1 cellular context compared by ENCODE assay signal in the genomic region with DNA sequence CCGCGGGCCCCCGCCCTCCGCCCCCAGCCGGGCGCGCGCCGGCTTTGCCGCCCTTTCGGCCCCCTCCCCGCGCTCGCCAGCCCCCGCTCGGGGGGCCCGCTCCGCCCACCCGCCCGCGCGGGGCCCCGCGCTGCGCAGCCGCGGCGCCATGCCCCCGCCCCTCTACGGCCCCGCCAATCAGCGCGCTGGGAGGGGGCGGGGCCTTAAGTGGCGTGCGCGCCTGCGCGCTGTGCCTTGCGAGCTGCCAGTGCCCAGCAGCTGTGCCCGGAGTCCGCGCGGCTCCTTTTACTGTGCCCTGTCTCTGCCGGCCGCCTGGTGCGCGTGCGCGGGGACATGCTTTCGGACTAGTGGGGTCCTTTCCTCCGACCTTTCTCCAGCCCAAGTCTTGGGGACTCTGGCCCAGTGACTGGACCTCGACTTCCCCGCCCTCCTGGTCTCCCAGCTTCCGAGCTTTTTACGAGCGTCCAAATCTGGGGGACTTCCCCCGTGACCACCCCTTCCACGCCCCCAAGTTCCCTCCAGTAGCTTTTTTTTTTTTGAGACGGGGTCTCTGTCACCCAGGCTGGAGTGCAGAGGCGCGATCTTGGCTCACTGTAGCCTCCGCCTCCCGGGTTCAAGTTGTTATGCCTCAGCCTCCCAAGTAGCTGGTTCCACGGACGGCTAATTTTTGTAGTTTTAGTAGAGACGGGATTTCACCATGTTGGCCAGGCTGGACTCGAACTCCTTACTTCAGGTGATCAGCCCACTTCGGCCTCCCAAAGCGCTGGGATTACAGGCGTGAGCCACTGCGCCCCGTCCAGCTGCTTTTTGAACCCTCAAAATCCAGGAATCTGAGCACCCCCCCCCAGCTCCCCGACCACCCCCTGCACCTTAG.
TF ChIP-seq lines count a peak whose summit lies in the region.

A gene with protein sequence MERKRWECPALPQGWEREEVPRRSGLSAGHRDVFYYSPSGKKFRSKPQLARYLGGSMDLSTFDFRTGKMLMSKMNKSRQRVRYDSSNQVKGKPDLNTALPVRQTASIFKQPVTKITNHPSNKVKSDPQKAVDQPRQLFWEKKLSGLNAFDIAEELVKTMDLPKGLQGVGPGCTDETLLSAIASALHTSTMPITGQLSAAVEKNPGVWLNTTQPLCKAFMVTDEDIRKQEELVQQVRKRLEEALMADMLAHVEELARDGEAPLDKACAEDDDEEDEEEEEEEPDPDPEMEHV (minus strand): TSS at position 111 of the 874 bp plus-strand sequence. CDS start 234 bp downstream, outside the sequence.

TF ChIP-seq in SK-N-SH, 30 proteins besides CTCF, POLR2A, EP300 and RAD21 (continued from another document):
- TF ChIP-seq FOXM1 (IDR thresholded peaks at IDR 0.05; ENCODE audit: low read depth) (no peak), FOXJ3 (CRISPR knock-in tag; IDR thresholded peaks at IDR 0.05) (no peak), NRF1 (IDR thresholded peaks at IDR 0.05; ENCODE audit: low read depth, low read length) (peak; percentile 91), POLR2AphosphoS5 (IDR thresholded peaks at IDR 0.05; ENCODE audit: low read depth, low read length) (peak; percentile 86), EZH2phosphoT487 (IDR thresholded peaks at IDR 0.05; ENCODE audit: borderline replicate concordance, low read depth) (no peak), GATA2 (CRISPR knock-in tag; IDR thresholded peaks at IDR 0.05) (no peak), NFIC (IDR thresholded peaks at IDR 0.05; ENCODE audit: borderline replicate concordance) (no peak), YY1 (IDR thresholded peaks at IDR 0.05; ENCODE audit: low read depth) (no peak), SIN3A (IDR thresholded peaks at IDR 0.05; ENCODE audit: borderline replicate concordance, low read depth, low read length) (0 out of 2 replicates have a peak, but pooled peaks have one; percentile 18), GABPA (IDR thresholded peaks at IDR 0.05; ENCODE audit: low read depth) (no peak), TEAD4 (IDR thresholded peaks at IDR 0.05; ENCODE audit: borderline replicate concordance, insufficient read depth) (no peak), ELF1 (IDR thresholded peaks at IDR 0.05) (no peak), RXRA (IDR thresholded peaks at IDR 0.05; ENCODE audit: borderline replicate concordance, low read depth) (no peak), JUND (IDR thresholded peaks at IDR 0.05) (no peak), SMC3 (IDR thresholded peaks at IDR 0.05; ENCODE audit: low read depth, low read length) (no peak), MEF2A (IDR thresholded peaks at IDR 0.05; ENCODE audit: borderline replicate concordance, low read depth) (no peak), FOSL2 (IDR thresholded peaks at IDR 0.05; ENCODE audit: borderline replicate concordance, low read depth) (no peak)
- TF ChIP-seq, protein P1, sequence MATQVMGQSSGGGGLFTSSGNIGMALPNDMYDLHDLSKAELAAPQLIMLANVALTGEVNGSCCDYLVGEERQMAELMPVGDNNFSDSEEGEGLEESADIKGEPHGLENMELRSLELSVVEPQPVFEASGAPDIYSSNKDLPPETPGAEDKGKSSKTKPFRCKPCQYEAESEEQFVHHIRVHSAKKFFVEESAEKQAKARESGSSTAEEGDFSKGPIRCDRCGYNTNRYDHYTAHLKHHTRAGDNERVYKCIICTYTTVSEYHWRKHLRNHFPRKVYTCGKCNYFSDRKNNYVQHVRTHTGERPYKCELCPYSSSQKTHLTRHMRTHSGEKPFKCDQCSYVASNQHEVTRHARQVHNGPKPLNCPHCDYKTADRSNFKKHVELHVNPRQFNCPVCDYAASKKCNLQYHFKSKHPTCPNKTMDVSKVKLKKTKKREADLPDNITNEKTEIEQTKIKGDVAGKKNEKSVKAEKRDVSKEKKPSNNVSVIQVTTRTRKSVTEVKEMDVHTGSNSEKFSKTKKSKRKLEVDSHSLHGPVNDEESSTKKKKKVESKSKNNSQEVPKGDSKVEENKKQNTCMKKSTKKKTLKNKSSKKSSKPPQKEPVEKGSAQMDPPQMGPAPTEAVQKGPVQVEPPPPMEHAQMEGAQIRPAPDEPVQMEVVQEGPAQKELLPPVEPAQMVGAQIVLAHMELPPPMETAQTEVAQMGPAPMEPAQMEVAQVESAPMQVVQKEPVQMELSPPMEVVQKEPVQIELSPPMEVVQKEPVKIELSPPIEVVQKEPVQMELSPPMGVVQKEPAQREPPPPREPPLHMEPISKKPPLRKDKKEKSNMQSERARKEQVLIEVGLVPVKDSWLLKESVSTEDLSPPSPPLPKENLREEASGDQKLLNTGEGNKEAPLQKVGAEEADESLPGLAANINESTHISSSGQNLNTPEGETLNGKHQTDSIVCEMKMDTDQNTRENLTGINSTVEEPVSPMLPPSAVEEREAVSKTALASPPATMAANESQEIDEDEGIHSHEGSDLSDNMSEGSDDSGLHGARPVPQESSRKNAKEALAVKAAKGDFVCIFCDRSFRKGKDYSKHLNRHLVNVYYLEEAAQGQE (IDR thresholded peaks at IDR 0.05; ENCODE audit: low read depth, low read length), result no peak
- TF ChIP-seq, protein P2, sequence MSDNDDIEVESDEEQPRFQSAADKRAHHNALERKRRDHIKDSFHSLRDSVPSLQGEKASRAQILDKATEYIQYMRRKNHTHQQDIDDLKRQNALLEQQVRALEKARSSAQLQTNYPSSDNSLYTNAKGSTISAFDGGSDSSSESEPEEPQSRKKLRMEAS (IDR thresholded peaks at IDR 0.05; ENCODE audit: low read depth), result no peak
- TF ChIP-seq, protein P3, sequence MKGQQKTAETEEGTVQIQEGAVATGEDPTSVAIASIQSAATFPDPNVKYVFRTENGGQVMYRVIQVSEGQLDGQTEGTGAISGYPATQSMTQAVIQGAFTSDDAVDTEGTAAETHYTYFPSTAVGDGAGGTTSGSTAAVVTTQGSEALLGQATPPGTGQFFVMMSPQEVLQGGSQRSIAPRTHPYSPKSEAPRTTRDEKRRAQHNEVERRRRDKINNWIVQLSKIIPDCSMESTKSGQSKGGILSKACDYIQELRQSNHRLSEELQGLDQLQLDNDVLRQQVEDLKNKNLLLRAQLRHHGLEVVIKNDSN (IDR thresholded peaks at IDR 0.05; ENCODE audit: borderline replicate concordance, low read depth), result no peak
TF ChIP-seq in SK-N-SH: peak in this region for 6.
